15 cellular contexts compared by ENCODE assay signal in genomic region chr15:82183121-82184031, GRCh38.
DNase-seq lines count a peak whose midpoint lies in the region; ATAC-seq and TF ChIP-seq lines count a peak whose summit lies in the region.
"Had no signal": no experiment of that assay in that cellular context is flagged by ENCODE, and none has a peak within 500 bp of the region (broad histone marks: within the 10 kb centered on the region; RNA-seq: fewer than 3 reads in every experiment).

No MANE protein-coding gene starts in this region.

- H3K27ac Mint-ChIP-seq in MCF 10A (ENCODE audit: low read depth, unreplicated experiment): peak overlapping the region; percentile 39
- H3K27ac Mint-ChIP-seq: activated CD8-positive, alpha-beta T cell treated with anti-CD3 and anti-CD28 coated beads for 36 hours had no signal

- peak; percentile 59 to 95 for ATAC-seq in left cardiac atrium
- ATAC-seq in sciatic nerve: peak; percentile 90
- ATAC-seq in GM21526 (IDR thresholded peaks at IDR 0.05; ENCODE audit: low FRiP score, unreplicated experiment): no peak
- ATAC-seq: activated CD8-positive, alpha-beta T cell treated with anti-CD3 and anti-CD28 coated beads for 36 hours; effector memory CD8-positive, alpha-beta T cell had no signal

- no peaks in the 10 kb centered on the region for H3K27me3 Mint-ChIP-seq in MCF 10A (ENCODE audit: insufficient read depth, unreplicated experiment)
- H3K27me3 Mint-ChIP-seq: activated CD8-positive, alpha-beta T cell treated with anti-CD3 and anti-CD28 coated beads for 36 hours; effector memory CD8-positive, alpha-beta T cell had no signal

- peaks cover 14% of the 10 kb centered on the region for H3K4me1 Mint-ChIP-seq in MCF 10A (ENCODE audit: insufficient read depth, unreplicated experiment)

- no peak overlapping the region for H3K4me3 Mint-ChIP-seq in MCF 10A (ENCODE audit: unreplicated experiment)
- H3K4me3 Mint-ChIP-seq: activated CD8-positive, alpha-beta T cell treated with anti-CD3 and anti-CD28 coated beads for 36 hours; effector memory CD8-positive, alpha-beta T cell had no signal

- no peak for TF ChIP-seq CTCF in MCF 10A (IDR thresholded peaks at IDR 0.05; ENCODE audit: unreplicated experiment)

- POLR2A ChIA-PET in MCF 10A (lab: Yijun Ruan, JAX): interaction anchor here (0.7 kb wide), 1 partner anchor 39 kb away, joined by 3 read pairs; no protein-coding TSS in a partner anchor

- H3K36me3 Mint-ChIP-seq in MCF 10A (ENCODE audit: insufficient read depth, unreplicated experiment): no peaks in the 10 kb centered on the region

- intact Hi-C loops in MCF 10A (cut with micrococcal nuclease) (no loop called here), left cardiac atrium (cut with DNase I) (no loop called here), sciatic nerve (cut with DNase I) (no loop called here)

- CTCF ChIA-PET in MCF 10A (lab: Yijun Ruan, JAX): interaction anchor here (0.7 to 1.2 kb wide), 2 partner anchors 15 to 35 kb away, joined by 3 to 4 read pairs; no protein-coding TSS in a partner anchor

- no TSS peak for BruUV-seq in MCF 10A (replicated peaks; lab: Mats Ljungman, UMichigan)

- no peaks in the 10 kb centered on the region for H3K9me3 Mint-ChIP-seq in MCF 10A (ENCODE audit: unreplicated experiment)
- H3K9me3 Mint-ChIP-seq: activated CD8-positive, alpha-beta T cell treated with anti-CD3 and anti-CD28 coated beads for 36 hours; effector memory CD8-positive, alpha-beta T cell had no signal

- DNase-seq in EL (peak; percentile 34), MCF 10A (ENCODE audit: unreplicated experiment) (peak; percentile 47), left cardiac atrium (no peak), sciatic nerve (ENCODE audit: low spot score) (no peak), NCI-H1417 (lab: John Stamatoyannopoulos, UW) (no peak), NCI-H2227 treated with DMSO at 0.1 percent for 48 hours (lab: John Stamatoyannopoulos, UW) (no peak), NCI-H748 (lab: John Stamatoyannopoulos, UW; ENCODE audit: unreplicated experiment) (no peak)
- DNase-seq: activated CD8-positive, alpha-beta T cell treated with anti-CD3 and anti-CD28 coated beads for 36 hours; activated naive CD4-positive, alpha-beta T cell; effector memory CD8-positive, alpha-beta T cell; KG1; PC-9; stimulated activated CD4-positive, alpha-beta T cell treated with anti-CD3 and anti-CD28 coated beads, Interleukin-12 subunit alpha, Interleukin-12 subunit beta, amount 100 ng/mL, for 4 hours; T-helper 9 cell had no signal

Comparison
In these comparisons a context has a peak if more than half of its experiments do, and no peak if none do; other contexts are left out.
1. DNase-seq: peak in EL (single experiment) and MCF 10A (single experiment); none in left cardiac atrium (single experiment), sciatic nerve (single experiment), NCI-H1417 (0 of 3), NCI-H2227 treated with DMSO at 0.1 percent for 48 hours (single experiment) and NCI-H748 (single experiment).